8 cellular contexts compared by ENCODE assay signal in the genomic region with DNA sequence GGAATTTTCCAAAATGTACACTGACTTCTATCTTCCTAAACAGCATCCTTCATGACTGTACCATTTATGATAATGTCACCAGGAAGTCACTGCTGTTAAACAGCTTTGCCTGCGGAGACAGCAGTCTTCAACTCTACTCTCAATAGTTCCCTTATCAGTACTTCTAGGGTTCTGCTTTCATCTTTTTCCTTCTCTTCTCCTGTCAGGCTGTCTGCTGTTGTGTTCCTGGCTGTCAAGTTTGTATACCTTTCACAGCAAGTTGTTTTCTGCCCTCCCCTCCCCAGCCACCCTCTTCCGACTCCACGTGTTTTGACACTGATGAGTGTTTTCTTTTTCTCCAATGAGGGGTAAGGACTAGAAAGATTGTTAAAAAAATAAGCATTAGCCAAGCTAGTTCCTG. TPM values are rescaled to one million over a fixed set of nuclear protein-coding genes. Genes with fewer than 3 reads are reported as not detected.
DNase-seq lines count a peak whose midpoint lies in the region; ATAC-seq and TF ChIP-seq lines count a peak whose summit lies in the region.

No MANE protein-coding gene starts in this region.

- no peaks in the 10 kb centered on the region for H3K9me3 Mint-ChIP-seq in activated naive CD4-positive, alpha-beta T cell treated with anti-CD3 and anti-CD28 coated beads for 36 hours
- no peaks in the 10 kb centered on the region for H3K9me3 Mint-ChIP-seq in endodermal cell
- no peaks in the 10 kb centered on the region for H3K9me3 Mint-ChIP-seq in stimulated activated naive CD8-positive, alpha-beta T cell treated with anti-CD3 and anti-CD28 coated beads, Interleukin-15, amount 100 ng/mL, for 72 hours

- peaks cover 33% of the 10 kb centered on the region for H3K36me3 Mint-ChIP-seq in activated naive CD4-positive, alpha-beta T cell treated with anti-CD3 and anti-CD28 coated beads for 36 hours (ENCODE audit: low read depth)
- H3K36me3 Mint-ChIP-seq in endodermal cell (ENCODE audit: low read depth), result peaks cover 51% of the 10 kb centered on the region

- DNase-seq in activated naive CD4-positive, alpha-beta T cell treated with anti-CD3 and anti-CD28 coated beads for 36 hours, result no peak
- no peak for DNase-seq in activated naive CD4-positive, alpha-beta T cell (lab: John Stamatoyannopoulos, UW)
- peak; percentile 46 for DNase-seq in RKO (ENCODE audit: low spot score)
- no peak for DNase-seq in endodermal cell
- DNase-seq in stimulated activated naive CD8-positive, alpha-beta T cell treated with anti-CD3 and anti-CD28 coated beads, Interleukin-15, amount 100 ng/mL, for 72 hours, result no peak
- DNase-seq in mucosa of descending colon, result no peak
- DNase-seq in DMS 273 treated with DMSO at 0.1 percent for 48 hours (lab: John Stamatoyannopoulos, UW), result no peak

- H3K27ac Mint-ChIP-seq in activated naive CD4-positive, alpha-beta T cell treated with anti-CD3 and anti-CD28 coated beads for 36 hours, result no peak overlapping the region
- H3K27ac Mint-ChIP-seq in endodermal cell, result no peak overlapping the region
- no peak overlapping the region for H3K27ac Mint-ChIP-seq in stimulated activated naive CD8-positive, alpha-beta T cell treated with anti-CD3 and anti-CD28 coated beads, Interleukin-15, amount 100 ng/mL, for 72 hours

- H3K27me3 Mint-ChIP-seq in activated naive CD4-positive, alpha-beta T cell treated with anti-CD3 and anti-CD28 coated beads for 36 hours (ENCODE audit: low read depth), result no peaks in the 10 kb centered on the region
- H3K27me3 Mint-ChIP-seq in endodermal cell (ENCODE audit: insufficient read depth), result no peaks in the 10 kb centered on the region
- H3K27me3 Mint-ChIP-seq in stimulated activated naive CD8-positive, alpha-beta T cell treated with anti-CD3 and anti-CD28 coated beads, Interleukin-15, amount 100 ng/mL, for 72 hours, result no peaks in the 10 kb centered on the region

- intact Hi-C loops in activated naive CD4-positive, alpha-beta T cell treated with anti-CD3 and anti-CD28 coated beads for 36 hours (cut with micrococcal nuclease), result no loop called here
- intact Hi-C loops in mucosa of descending colon (cut with DNase I, micrococcal nuclease), result no loop called here

- H3K9ac ChIP-seq in endodermal cell (ENCODE audit: extremely low read depth, low read length, poor library complexity, severe bottlenecking), result no peak overlapping the region

- H3K4me3 ChIP-seq in endodermal cell (ENCODE audit: low read length), result peak overlapping the region; percentile 10
- no peak overlapping the region for H3K4me3 ChIP-seq in mucosa of descending colon

- no peaks in the 10 kb centered on the region for H3K9me3 ChIP-seq in endodermal cell (ENCODE audit: control insufficient read depth, low read length)
- no peaks in the 10 kb centered on the region for H3K9me3 ChIP-seq in mucosa of descending colon

- no peak for TF ChIP-seq CTCF in endodermal cell (conservative IDR thresholded peaks at IDR 0.05)
- no peak for TF ChIP-seq CTCF in mucosa of descending colon (IDR thresholded peaks at IDR 0.05)

- peak overlapping the region; percentile 13 for H3K4me3 Mint-ChIP-seq in activated naive CD4-positive, alpha-beta T cell treated with anti-CD3 and anti-CD28 coated beads for 36 hours
- peak overlapping the region; percentile 80 for H3K4me3 Mint-ChIP-seq in endodermal cell
- H3K4me3 Mint-ChIP-seq in stimulated activated naive CD8-positive, alpha-beta T cell treated with anti-CD3 and anti-CD28 coated beads, Interleukin-15, amount 100 ng/mL, for 72 hours, result peak overlapping the region; percentile 41 to 69

- H3K36me3 ChIP-seq in endodermal cell (ENCODE audit: control insufficient read depth, insufficient read depth, low read length) (peaks cover 50% of the 10 kb centered on the region), mucosa of descending colon (ENCODE audit: low read depth) (no peaks in the 10 kb centered on the region)

- 75 to 86% methylated on average over 2 to 3 of the region's 3 CpGs for WGBS in endodermal cell (ENCODE audit: insufficient coverage in 1 of 2, insufficient read length in 1 of 2), 2 experiments

- CTCF ChIA-PET in activated naive CD4-positive, alpha-beta T cell treated with anti-CD3 and anti-CD28 coated beads for 36 hours (lab: Charles Lee), result no interaction called here

- no peaks in the 10 kb centered on the region for H3K27me3 ChIP-seq in endodermal cell (ENCODE audit: control insufficient read depth, insufficient read depth, low read length, poor library complexity, severe bottlenecking)

- no peak for ATAC-seq in stimulated activated naive CD8-positive, alpha-beta T cell treated with anti-CD3 and anti-CD28 coated beads, Interleukin-15, amount 100 ng/mL, for 72 hours
- ATAC-seq in mucosa of descending colon, result no peak
- ATAC-seq in GM21447 (IDR thresholded peaks at IDR 0.05; ENCODE audit: unreplicated experiment), result no peak

- H3K27ac ChIP-seq in endodermal cell (ENCODE audit: low read depth, low read length), result no peak overlapping the region

- H3K4me1 ChIP-seq in endodermal cell (ENCODE audit: control insufficient read depth, insufficient read depth, low read length) (peaks cover 10% of the 10 kb centered on the region), mucosa of descending colon (ENCODE audit: low read depth) (peaks cover 20% of the 10 kb centered on the region)

- H3K4me1 Mint-ChIP-seq in activated naive CD4-positive, alpha-beta T cell treated with anti-CD3 and anti-CD28 coated beads for 36 hours (ENCODE audit: low read depth), result peaks cover 43% of the 10 kb centered on the region
- H3K4me1 Mint-ChIP-seq in endodermal cell, result peaks cover 28% of the 10 kb centered on the region
- H3K4me1 Mint-ChIP-seq in stimulated activated naive CD8-positive, alpha-beta T cell treated with anti-CD3 and anti-CD28 coated beads, Interleukin-15, amount 100 ng/mL, for 72 hours, result peaks cover 43% of the 10 kb centered on the region

RNA-seq across cellular contexts. Expression of gene UPF3A, which starts 2.2 kb away (rescaled TPM):
- total RNA-seq in activated naive CD4-positive, alpha-beta T cell treated with anti-CD3 and anti-CD28 coated beads for 36 hours, result 10 to 100 TPM; 36.9 to 38.7 TPM
- total RNA-seq in endodermal cell (10 to 100 TPM; 56.5 to 81.2 TPM), mucosa of descending colon (10 to 100 TPM; 35.6 to 41.6 (median 41.0) TPM)
- polyA plus RNA-seq in endodermal cell (2013, experiment 1 of 2), result 74.4 TPM
- polyA plus RNA-seq in endodermal cell (2013, experiment 2 of 2), result 78.5 TPM

RNA-seq across cellular contexts. Expression of gene CHAMP1, which starts 30.7 kb away (rescaled TPM):
- 10 to 100 TPM; 50.6 to 52.6 TPM for total RNA-seq in activated naive CD4-positive, alpha-beta T cell treated with anti-CD3 and anti-CD28 coated beads for 36 hours
- total RNA-seq in endodermal cell (10 to 100 TPM; 34.6 to 36.1 TPM), mucosa of descending colon (10 to 100 TPM; 16.1 to 17.8 (median 16.7) TPM)
- 50.6 TPM for polyA plus RNA-seq in endodermal cell (2013, experiment 1 of 2)
- polyA plus RNA-seq in endodermal cell (2013, experiment 2 of 2), result 47.8 TPM

RNA-seq across cellular contexts. Expression of gene CDC16, which starts 48.9 kb away (rescaled TPM):
- 10 to 100 TPM; 67.2 to 69.5 TPM for total RNA-seq in activated naive CD4-positive, alpha-beta T cell treated with anti-CD3 and anti-CD28 coated beads for 36 hours
- total RNA-seq in endodermal cell, result 10 to 100 TPM; 89.7 to 90.8 TPM
- 85.0 TPM for polyA plus RNA-seq in endodermal cell (2013, experiment 1 of 2)
- 77.8 TPM for polyA plus RNA-seq in endodermal cell (2013, experiment 2 of 2)
- total RNA-seq in mucosa of descending colon, result 10 to 100 TPM; 43.8 to 53.3 (median 50.3) TPM

Comparison
In these comparisons a context has a peak if more than half of its experiments do, and no peak if none do; other contexts are left out.
1. H3K4me3 Mint-ChIP-seq: peak in every context shown above with its lines; median percentile 80 in endodermal cell; 55 in stimulated activated naive CD8-positive, alpha-beta T cell treated with anti-CD3 and anti-CD28 coated beads, Interleukin-15, amount 100 ng/mL, for 72 hours; 13 in activated naive CD4-positive, alpha-beta T cell treated with anti-CD3 and anti-CD28 coated beads for 36 hours.